8 cellular contexts compared by ENCODE assay signal in the genomic region with DNA sequence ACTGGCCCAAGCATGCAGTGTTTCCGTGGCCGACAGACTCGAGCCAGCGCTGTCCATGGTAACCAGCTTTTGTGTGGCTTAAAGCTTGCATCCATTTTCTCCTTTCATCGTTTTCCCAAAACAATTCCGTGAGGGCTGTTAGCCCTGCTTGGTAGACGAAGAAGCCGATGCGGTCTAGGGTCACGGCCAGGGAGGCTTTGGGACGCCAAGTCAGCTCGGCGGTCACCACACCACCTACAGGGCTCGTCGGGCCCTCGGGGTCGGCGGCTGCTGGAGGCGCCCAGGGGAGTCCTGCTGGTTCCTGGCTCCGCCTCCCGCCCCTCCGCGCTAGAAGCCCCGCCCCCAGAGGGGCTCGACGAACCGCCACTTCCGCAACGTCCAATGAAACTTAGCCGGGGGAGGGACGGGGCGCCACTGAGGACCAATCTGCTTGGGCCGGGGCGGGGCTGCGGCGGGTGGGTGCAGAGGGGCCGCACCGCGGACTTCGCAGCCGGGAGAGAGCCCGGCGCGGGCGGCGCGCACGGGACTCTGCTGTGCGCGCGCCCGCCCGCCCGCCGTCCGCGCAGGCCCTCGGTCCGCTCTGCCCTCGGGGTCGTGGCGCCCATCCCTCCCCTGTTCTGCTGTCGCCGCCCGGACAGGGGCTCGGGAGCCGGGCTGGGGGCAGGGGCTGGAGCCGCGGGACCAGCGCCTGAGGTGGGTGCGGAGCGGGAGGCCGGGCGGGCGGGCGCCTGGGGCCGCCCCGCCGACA. TPM values are rescaled to one million over a fixed set of nuclear protein-coding genes. Genes with fewer than 3 reads are reported as not detected.
DNase-seq lines count a peak whose midpoint lies in the region; ATAC-seq and TF ChIP-seq lines count a peak whose summit lies in the region.

A gene with protein sequence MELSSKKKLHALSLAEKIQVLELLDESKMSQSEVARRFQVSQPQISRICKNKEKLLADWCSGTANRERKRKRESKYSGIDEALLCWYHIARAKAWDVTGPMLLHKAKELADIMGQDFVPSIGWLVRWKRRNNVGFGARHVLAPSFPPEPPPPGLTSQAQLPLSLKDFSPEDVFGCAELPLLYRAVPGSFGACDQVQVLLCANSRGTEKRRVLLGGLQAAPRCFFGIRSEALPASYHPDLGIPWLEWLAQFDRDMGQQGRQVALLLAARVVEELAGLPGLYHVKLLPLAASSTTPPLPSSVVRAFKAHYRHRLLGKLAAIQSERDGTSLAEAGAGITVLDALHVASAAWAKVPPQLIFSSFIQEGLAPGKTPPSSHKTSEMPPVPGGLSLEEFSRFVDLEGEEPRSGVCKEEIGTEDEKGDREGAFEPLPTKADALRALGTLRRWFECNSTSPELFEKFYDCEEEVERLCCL (plus strand): TSS at position 487 of the 748 bp plus-strand sequence. CDS start 1,058 bp downstream, outside the sequence.

- peaks cover 31 to 32% of the 10 kb centered on the region in 2 donors for H3K36me3 ChIP-seq in ascending aorta
- peaks cover 12% of the 10 kb centered on the region for H3K36me3 ChIP-seq in rectal smooth muscle tissue (ENCODE audit: control insufficient read depth, insufficient read depth, low read length)
- H3K36me3 ChIP-seq in vagina, result peaks cover 0 to 34% of the 10 kb centered on the region in 2 donors

- peak; percentile 53 for ATAC-seq in GM18499 (IDR thresholded peaks at IDR 0.05; ENCODE audit: insufficient read depth, unreplicated experiment)
- peak; percentile 67 for ATAC-seq in HG02943 (IDR thresholded peaks at IDR 0.05; ENCODE audit: low read depth, unreplicated experiment)

- peak; percentile 59 for DNase-seq in NCI-H187 treated with DMSO at 0.1 percent for 48 hours (lab: John Stamatoyannopoulos, UW)
- DNase-seq in T-helper 2 cell, result peak; percentile 94 to 97 (median 95)
- peak; percentile 87 to 98 for DNase-seq in ascending aorta (ENCODE audit: low spot score in 2 of 2)
- DNase-seq in hepatic stellate cell (ENCODE audit: low spot score), result peak; percentile 99
- peak in 1 of 2 donors; percentile 97 for DNase-seq in vagina (ENCODE audit: extremely low spot score in 2 of 2)

- H3K4me3 ChIP-seq in ascending aorta (peak within 1 kb of the TSS; percentile 79 to 86), rectal smooth muscle tissue (ENCODE audit: low read length) (peak within 1 kb of the TSS; percentile 68), vagina (peak within 1 kb of the TSS; percentile 71 to 72)

- H3K27me3 ChIP-seq in ascending aorta, result no peaks in the 10 kb centered on the region
- peaks cover 2% of the 10 kb centered on the region for H3K27me3 ChIP-seq in rectal smooth muscle tissue (ENCODE audit: control insufficient read depth, insufficient read depth, low read length)
- H3K27me3 ChIP-seq in vagina, result no peaks in the 10 kb centered on the region

- TF ChIP-seq CTCF in ascending aorta (IDR thresholded peaks at IDR 0.05) (no peak), vagina (IDR thresholded peaks at IDR 0.05) (no peak)

- H3K9ac ChIP-seq in rectal smooth muscle tissue (ENCODE audit: low read length), result no peak within 1 kb of the TSS

- H3K4me1 ChIP-seq in ascending aorta (peaks cover 15 to 19% of the 10 kb centered on the region in 2 donors), rectal smooth muscle tissue (ENCODE audit: control insufficient read depth, insufficient read depth, low read length) (peaks cover 6% of the 10 kb centered on the region), vagina (peaks cover 26% of the 10 kb centered on the region)

- H3K9me3 ChIP-seq in ascending aorta, result no peaks in the 10 kb centered on the region
- no peaks in the 10 kb centered on the region for H3K9me3 ChIP-seq in vagina

- peak in 1 of 2 donors; percentile 68 for TF ChIP-seq POLR2A in vagina (IDR thresholded peaks at IDR 0.05)

- intact Hi-C loops in ascending aorta (cut with DNase I) (loop anchor here (5.0 kb wide), 1 partner anchor 168 kb away; no protein-coding TSS in a partner anchor), vagina (cut with DNase I) (loop anchor here (2.0 kb wide), 1 partner anchor 24 kb away; no protein-coding TSS in a partner anchor)

- H3K27ac ChIP-seq in ascending aorta (peak within 1 kb of the TSS in 1 of 2 donors; percentile 2), rectal smooth muscle tissue (ENCODE audit: low read depth, low read length) (peak within 1 kb of the TSS; percentile 11), vagina (peak within 1 kb of the TSS; percentile 68)

RNA-seq across cellular contexts. Expression of the gene that starts here (rescaled TPM):
- total RNA-seq in ascending aorta (not detected), vagina (not detected)

Comparison
In these comparisons a context has a peak if more than half of its experiments do, and no peak if none do; other contexts are left out.
1. Peak in DNase-seq and H3K4me3 ChIP-seq in ascending aorta; RNA of the gene not detected or under 1 TPM.